25 cellular contexts compared by ENCODE assay signal in genomic region chr2:131556998-131557397, GRCh38. TPM values are rescaled to one million over a fixed set of nuclear protein-coding genes. Genes with fewer than 3 reads are reported as not detected.
"Had no signal": no experiment of that assay in that cellular context is flagged by ENCODE, and none has a peak within 500 bp of the region (broad histone marks: within the 10 kb centered on the region; RNA-seq: fewer than 3 reads in every experiment).

No MANE protein-coding gene starts in this region.

- H3K36me3 ChIP-seq: MG63 had no signal

- H3K27ac ChIP-seq: RWPE1 had no signal

- DNase-seq: Karpas-422, KG1, MG63, NCI-H1092, NCI-H1105 treated with DMSO at 0.1 percent for 48 hours, NCI-H1417 treated with DMSO at 0.1 percent for 48 hours, NCI-H146, NCI-H1694 treated with DMSO at 0.1 percent for 48 hours, NCI-H1930, NCI-H2081, NCI-H2107, NCI-H2171, NCI-H226, NCI-H446, NCI-H510A, NCI-H524 treated with DMSO at 0.1 percent for 48 hours, NCI-H69, NCI-H774, PC-3, SHP77, SK-N-SH, SW 1271 had no signal

- H3K9me3 ChIP-seq: MG63, SK-N-SH had no signal

- ATAC-seq: Panc1, PC-3 had no signal

- H3K27me3 ChIP-seq: MG63 had no signal

- H3K4me3 ChIP-seq: MG63 had no signal

- H3K9ac ChIP-seq: SK-N-SH had no signal

- H3K4me2 ChIP-seq: SK-N-SH had no signal

RNA-seq across cellular contexts. Expression of gene CCDC74A, which starts 29.3 kb away (rescaled TPM):
- total RNA-seq: HT1080 had no signal
